In the genomic region with DNA sequence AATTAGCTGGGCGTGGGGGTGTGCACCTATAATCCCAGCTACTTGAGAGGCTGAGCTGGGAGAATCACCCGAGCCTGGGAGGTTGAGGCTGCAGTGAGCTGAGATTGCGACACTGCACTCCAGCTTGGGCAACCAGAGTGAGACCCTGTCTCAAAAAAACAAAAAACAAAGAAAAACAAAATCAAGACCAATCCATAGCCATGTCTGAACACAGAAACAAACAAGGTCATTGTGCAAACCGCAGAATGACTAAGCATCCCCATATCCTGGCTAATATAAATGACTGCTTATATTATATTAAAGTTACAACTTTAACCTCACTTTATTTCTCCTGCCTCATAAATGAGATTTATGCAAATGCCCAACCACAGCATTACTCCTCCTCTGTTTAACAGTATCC, we compare ENCODE assay signal across 1 cellular context.
TF ChIP-seq lines count a peak whose summit lies in the region.

No MANE protein-coding gene starts in this region.

TF ChIP-seq in HepG2, 621 proteins besides CTCF, POLR2A, EP300 and RAD21:
- TF ChIP-seq TBX2 (CRISPR knock-in tag; IDR thresholded peaks at IDR 0.05; ENCODE audit: borderline replicate concordance) (no peak), TAF1 (CRISPR knock-in tag; IDR thresholded peaks at IDR 0.05) (no peak), MAX (IDR thresholded peaks at IDR 0.05) (no peak), ZNF501 (CRISPR knock-in tag; IDR thresholded peaks at IDR 0.05) (0 out of 2 replicates have a peak, but pooled peaks have one; percentile 29), ZNF263 (CRISPR knock-in tag; IDR thresholded peaks at IDR 0.05) (no peak), MYNN (CRISPR knock-in tag; IDR thresholded peaks at IDR 0.05; ENCODE audit: low read depth) (no peak), HMG20B (CRISPR knock-in tag; conservative IDR thresholded peaks at IDR 0.05) (no peak), ARID4A (CRISPR knock-in tag; IDR thresholded peaks at IDR 0.05; ENCODE audit: borderline replicate concordance) (no peak), CEBPB (IDR thresholded peaks at IDR 0.05; ENCODE audit: borderline replicate concordance, low read depth, low read length) (peak; percentile 72), CEBPG (CRISPR knock-in tag; IDR thresholded peaks at IDR 0.05) (peak; percentile 73), SAP130 (CRISPR knock-in tag; IDR thresholded peaks at IDR 0.05; ENCODE audit: low read depth) (0 out of 2 replicates have a peak, but pooled peaks have one; percentile 16), ZNF333 (CRISPR knock-in tag; IDR thresholded peaks at IDR 0.05; ENCODE audit: borderline replicate concordance) (no peak), TSC22D2 (CRISPR knock-in tag; IDR thresholded peaks at IDR 0.05; ENCODE audit: borderline replicate concordance) (no peak), UBTF (CRISPR knock-in tag; IDR thresholded peaks at IDR 0.05) (no peak), ZFAT (CRISPR knock-in tag; conservative IDR thresholded peaks at IDR 0.05) (no peak), XRCC5 (optimal IDR thresholded peaks at IDR 0.05; ENCODE audit: low read length) (no peak), AHDC1 (CRISPR knock-in tag; IDR thresholded peaks at IDR 0.05; ENCODE audit: borderline replicate concordance) (no peak), ZNF317 (CRISPR knock-in tag; IDR thresholded peaks at IDR 0.05) (no peak), ZSCAN22 (CRISPR knock-in tag; IDR thresholded peaks at IDR 0.05) (no peak), IRF2 (CRISPR knock-in tag; IDR thresholded peaks at IDR 0.05) (no peak), ARID3A (IDR thresholded peaks at IDR 0.05; ENCODE audit: low read depth, low read length) (peak; percentile 18; the same call in 1 of the 2 replicates), TCF12 (IDR thresholded peaks at IDR 0.05) (no peak), TCF12 (CRISPR knock-in tag; IDR thresholded peaks at IDR 0.05) (no peak), BRD4 (CRISPR knock-in tag; IDR thresholded peaks at IDR 0.05) (no peak), NFYB (CRISPR knock-in tag; IDR thresholded peaks at IDR 0.05) (no peak), MIER3 (CRISPR knock-in tag; IDR thresholded peaks at IDR 0.05; ENCODE audit: borderline replicate concordance) (no peak), FOXA3 (CRISPR knock-in tag; IDR thresholded peaks at IDR 0.05) (0 out of 2 replicates have a peak, but pooled peaks have one; percentile 20), CREBL2 (CRISPR knock-in tag; IDR thresholded peaks at IDR 0.05; ENCODE audit: borderline replicate concordance) (no peak)
- TF ChIP-seq, protein P1, sequence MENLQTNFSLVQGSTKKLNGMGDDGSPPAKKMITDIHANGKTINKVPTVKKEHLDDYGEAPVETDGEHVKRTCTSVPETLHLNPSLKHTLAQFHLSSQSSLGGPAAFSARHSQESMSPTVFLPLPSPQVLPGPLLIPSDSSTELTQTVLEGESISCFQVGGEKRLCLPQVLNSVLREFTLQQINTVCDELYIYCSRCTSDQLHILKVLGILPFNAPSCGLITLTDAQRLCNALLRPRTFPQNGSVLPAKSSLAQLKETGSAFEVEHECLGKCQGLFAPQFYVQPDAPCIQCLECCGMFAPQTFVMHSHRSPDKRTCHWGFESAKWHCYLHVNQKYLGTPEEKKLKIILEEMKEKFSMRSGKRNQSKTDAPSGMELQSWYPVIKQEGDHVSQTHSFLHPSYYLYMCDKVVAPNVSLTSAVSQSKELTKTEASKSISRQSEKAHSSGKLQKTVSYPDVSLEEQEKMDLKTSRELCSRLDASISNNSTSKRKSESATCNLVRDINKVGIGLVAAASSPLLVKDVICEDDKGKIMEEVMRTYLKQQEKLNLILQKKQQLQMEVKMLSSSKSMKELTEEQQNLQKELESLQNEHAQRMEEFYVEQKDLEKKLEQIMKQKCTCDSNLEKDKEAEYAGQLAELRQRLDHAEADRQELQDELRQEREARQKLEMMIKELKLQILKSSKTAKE (CRISPR knock-in tag; IDR thresholded peaks at IDR 0.05; ENCODE audit: borderline replicate concordance) = no peak
- TF ChIP-seq, protein P2, sequence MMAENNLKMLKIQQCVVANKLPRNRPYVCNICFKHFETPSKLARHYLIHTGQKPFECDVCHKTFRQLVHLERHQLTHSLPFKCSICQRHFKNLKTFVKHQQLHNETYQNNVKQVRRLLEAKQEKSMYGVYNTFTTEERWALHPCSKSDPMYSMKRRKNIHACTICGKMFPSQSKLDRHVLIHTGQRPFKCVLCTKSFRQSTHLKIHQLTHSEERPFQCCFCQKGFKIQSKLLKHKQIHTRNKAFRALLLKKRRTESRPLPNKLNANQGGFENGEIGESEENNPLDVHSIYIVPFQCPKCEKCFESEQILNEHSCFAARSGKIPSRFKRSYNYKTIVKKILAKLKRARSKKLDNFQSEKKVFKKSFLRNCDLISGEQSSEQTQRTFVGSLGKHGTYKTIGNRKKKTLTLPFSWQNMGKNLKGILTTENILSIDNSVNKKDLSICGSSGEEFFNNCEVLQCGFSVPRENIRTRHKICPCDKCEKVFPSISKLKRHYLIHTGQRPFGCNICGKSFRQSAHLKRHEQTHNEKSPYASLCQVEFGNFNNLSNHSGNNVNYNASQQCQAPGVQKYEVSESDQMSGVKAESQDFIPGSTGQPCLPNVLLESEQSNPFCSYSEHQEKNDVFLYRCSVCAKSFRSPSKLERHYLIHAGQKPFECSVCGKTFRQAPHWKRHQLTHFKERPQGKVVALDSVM (CRISPR knock-in tag; IDR thresholded peaks at IDR 0.05) = peak; percentile 38; the same call in 1 of the 2 replicates
